In genomic region chr14:92582706-92583452, GRCh38 we compare ENCODE assay signal across 8 cellular contexts.
DNase-seq lines count a peak whose midpoint lies in the region; ATAC-seq and TF ChIP-seq lines count a peak whose summit lies in the region.
"Had no signal": no experiment of that assay in that cellular context is flagged by ENCODE, and none has a peak within 500 bp of the region (broad histone marks: within the 10 kb centered on the region; RNA-seq: fewer than 3 reads in every experiment).

No MANE protein-coding gene starts in this region.

- peak overlapping the region; percentile 97 to 98 for H3K27ac Mint-ChIP-seq in natural killer cell treated with Interleukin-12 subunit alpha and Interleukin-12 subunit beta and Interleukin-15 and Interleukin-18, amount 100 ng/mL, for 72 hours
- H3K27ac Mint-ChIP-seq in Caco-2 (ENCODE audit: unreplicated experiment), result no peak overlapping the region

- in situ Hi-C loops in IMR-90 (cut with MboI; ENCODE audit: low sequenced_read_pairs), result no loop called here

- WGBS in IMR-90 (ENCODE audit: extremely low coverage in 2 of 2, insufficient read length in 1 of 2), 2 experiments, result 93% methylated on average over 5 of the region's 12 CpGs; no CpG with 5 or more reads in 1 of the 2 experiments

- H4K91ac ChIP-seq in IMR-90 (ENCODE audit: insufficient read depth, low read depth, low read length), result no peak overlapping the region

- TF ChIP-seq CTCF in IMR-90 (conservative IDR thresholded peaks at IDR 0.05; ENCODE audit: low read depth, low read length) (no peak), Caco-2 (IDR thresholded peaks at IDR 0.05; ENCODE audit: insufficient read depth in 1 of 2, low read depth in 1 of 2, low read length in 1 of 2, severe bottlenecking in 1 of 2, unreplicated experiment in 1 of 2) (no peak)

- H3K4me2 ChIP-seq in IMR-90 (ENCODE audit: low read depth, low read length), result no peak overlapping the region

- H3K27me3 ChIP-seq in IMR-90 (ENCODE audit: control insufficient read depth, insufficient read depth, low read length), result no peaks in the 10 kb centered on the region
- H3K27me3 ChIP-seq in Caco-2 (replicated peaks; ENCODE audit: control insufficient read depth, insufficient read depth, low read length), result no peaks in the 10 kb centered on the region

- no peak overlapping the region for H4K8ac ChIP-seq in IMR-90 (ENCODE audit: low read depth in 2 of 2, low read length in 2 of 2)

- peaks cover 87 to 95% of the 10 kb centered on the region in 2 donors for H3K4me1 Mint-ChIP-seq in natural killer cell treated with Interleukin-12 subunit alpha and Interleukin-12 subunit beta and Interleukin-15 and Interleukin-18, amount 100 ng/mL, for 72 hours (ENCODE audit: low read depth in 2 of 2)
- no peaks in the 10 kb centered on the region for H3K4me1 Mint-ChIP-seq in Caco-2 (ENCODE audit: low read depth, unreplicated experiment)

- H3K79me1 ChIP-seq in IMR-90 (ENCODE audit: low read depth in 1 of 2, low read length in 2 of 2), result peaks cover 0 to 41% of the 10 kb centered on the region in 2 experiments; a peak in 3 of 4 replicates

- H3K27me3 Mint-ChIP-seq in natural killer cell treated with Interleukin-12 subunit alpha and Interleukin-12 subunit beta and Interleukin-15 and Interleukin-18, amount 100 ng/mL, for 72 hours, result no peaks in the 10 kb centered on the region
- no peaks in the 10 kb centered on the region for H3K27me3 Mint-ChIP-seq in Caco-2 (ENCODE audit: insufficient read depth, unreplicated experiment)

- H2BK15ac ChIP-seq in IMR-90 (ENCODE audit: low read depth, low read length), result no peak overlapping the region

- no peak overlapping the region for H3K27ac ChIP-seq in IMR-90 (ENCODE audit: insufficient read depth, low read length)

- H3K9me1 ChIP-seq in IMR-90 (ENCODE audit: insufficient read depth, low read length), result peaks cover 40% of the 10 kb centered on the region

- peaks cover 53% of the 10 kb centered on the region for H3K36me3 Mint-ChIP-seq in natural killer cell treated with Interleukin-12 subunit alpha and Interleukin-12 subunit beta and Interleukin-15 and Interleukin-18, amount 100 ng/mL, for 72 hours
- H3K36me3 Mint-ChIP-seq in Caco-2 (ENCODE audit: insufficient read depth, unreplicated experiment), result peaks cover 30% of the 10 kb centered on the region

- H3K23ac ChIP-seq in IMR-90 (ENCODE audit: low read depth, low read length), result no peak overlapping the region

- H3K4me3 ChIP-seq in IMR-90 (ENCODE audit: insufficient read depth, low read depth, low read length) (no peak overlapping the region), Caco-2 (ENCODE audit: low read depth, low read length) (no peak overlapping the region)

- H3K18ac ChIP-seq in IMR-90 (ENCODE audit: low read depth, low read length), result no peak overlapping the region

- no peak overlapping the region for H3K4ac ChIP-seq in IMR-90 (ENCODE audit: low read depth, low read length)

- peaks cover 33% of the 10 kb centered on the region for H3K4me1 ChIP-seq in IMR-90 (ENCODE audit: control insufficient read depth, insufficient read depth, low read length)
- H3K4me1 ChIP-seq in Caco-2, result no peaks in the 10 kb centered on the region

- POLR2A ChIA-PET in IMR-90 (lab: Charles Lee; ENCODE audit: unreplicated experiment), result no interaction called here
- POLR2A ChIA-PET in Caco-2 (lab: Charles Lee), result no interaction called here

- ATAC-seq in GM18868 (IDR thresholded peaks at IDR 0.05; ENCODE audit: unreplicated experiment) (peak; percentile 81), GM21786 (IDR thresholded peaks at IDR 0.05; ENCODE audit: unreplicated experiment) (peak; percentile 56), IMR-90 (ENCODE audit: low read depth) (no peak)
- ATAC-seq in natural killer cell treated with Interleukin-12 subunit alpha and Interleukin-12 subunit beta and Interleukin-15 and Interleukin-18, amount 100 ng/mL, for 72 hours, result peak; percentile 84 to 87

- CTCF ChIA-PET in IMR-90 (lab: Yijun Ruan, JAX) (no interaction called here), Caco-2 (lab: Charles Lee) (no interaction called here)

- no peak overlapping the region for H2AK9ac ChIP-seq in IMR-90 (replicated peaks; ENCODE audit: low read depth, low read length, poor library complexity)

- no peak overlapping the region for H2AFZ ChIP-seq in IMR-90 (replicated peaks; ENCODE audit: low read length, poor library complexity)

- H3K14ac ChIP-seq in IMR-90 (replicated peaks; ENCODE audit: low read depth, low read length), result no peak overlapping the region

- peaks cover 20% of the 10 kb centered on the region; the same call in 1 of the 2 replicates for H3K36me3 ChIP-seq in IMR-90 (ENCODE audit: control insufficient read depth, insufficient read depth, low read length)
- no peaks in the 10 kb centered on the region; the same call in 1 of the 2 replicates for H3K36me3 ChIP-seq in Caco-2 (ENCODE audit: control insufficient read depth, insufficient read depth, low read length)

- no peak overlapping the region for H4K5ac ChIP-seq in IMR-90 (ENCODE audit: low read depth, low read length)

- intact Hi-C loops in IMR-90 (cut with micrococcal nuclease), result no loop called here
- intact Hi-C loops in Caco-2 (cut with micrococcal nuclease; ENCODE audit: unreplicated experiment), result no loop called here

- H2BK20ac ChIP-seq in IMR-90 (ENCODE audit: low read depth, low read length), result no peak overlapping the region

- no TSS peak for BruUV-seq in IMR-90 (replicated peaks; lab: Mats Ljungman, UMichigan)
- BruUV-seq in Caco-2 (replicated peaks; lab: Mats Ljungman, UMichigan), result no TSS peak

- H3K9me3 Mint-ChIP-seq in natural killer cell treated with Interleukin-12 subunit alpha and Interleukin-12 subunit beta and Interleukin-15 and Interleukin-18, amount 100 ng/mL, for 72 hours, result peaks cover 3% of the 10 kb centered on the region
- peaks cover 8% of the 10 kb centered on the region for H3K9me3 Mint-ChIP-seq in Caco-2 (ENCODE audit: unreplicated experiment)

- H3K9me3 ChIP-seq in IMR-90 (ENCODE audit: control insufficient read depth, insufficient read depth, low read length) (no peaks in the 10 kb centered on the region), Caco-2 (peaks cover 4% of the 10 kb centered on the region; the same call in 1 of the 2 replicates)

- TF ChIP-seq RAD21 in IMR-90 (IDR thresholded peaks at IDR 0.05; ENCODE audit: low read length), result no peak

- H2BK120ac ChIP-seq in IMR-90 (ENCODE audit: low read depth, low read length), result no peak overlapping the region

- H3K9ac ChIP-seq in IMR-90 (ENCODE audit: low read depth, low read length), result no peak overlapping the region

- no peak for DNase-seq in IMR-90
- DNase-seq in natural killer cell treated with Interleukin-12 subunit alpha and Interleukin-12 subunit beta and Interleukin-15 and Interleukin-18, amount 100 ng/mL, for 72 hours (ENCODE audit: low spot score), result peak; percentile 96
- no peak for DNase-seq in Caco-2
- DNase-seq in DMS79 (lab: John Stamatoyannopoulos, UW), result no peak
- no peak for DNase-seq in C1 segment of cervical spinal cord (lab: John Stamatoyannopoulos, UW)
- DNase-seq: activated CD8-positive, alpha-beta memory T cell treated with anti-CD3 and anti-CD28 coated beads, Interleukin-2, amount 50 U/mL, for 48 hours had no signal

- H2BK5ac ChIP-seq in IMR-90 (ENCODE audit: low read depth, low read length, poor library complexity, severe bottlenecking), result no peak overlapping the region

- H4K20me1 ChIP-seq in IMR-90 (ENCODE audit: insufficient read depth, low read length), result peaks cover 5% of the 10 kb centered on the region

- no peak overlapping the region for H3K56ac ChIP-seq in IMR-90 (ENCODE audit: extremely low read depth, insufficient read depth, low read length)

- dilution Hi-C loops in IMR-90 (cut with HindIII; ENCODE audit: low sequenced_read_pairs, unreplicated experiment), result no loop called here

- H2AK5ac ChIP-seq in IMR-90 (ENCODE audit: low read depth, low read length), result peak overlapping the region; percentile 14; the same call in 1 of the 2 replicates

- TF ChIP-seq POLR2A in IMR-90 (IDR thresholded peaks at IDR 0.05; ENCODE audit: low read depth, low read length), result no peak

- peak overlapping the region; percentile 94 for H3K4me3 Mint-ChIP-seq in natural killer cell treated with Interleukin-12 subunit alpha and Interleukin-12 subunit beta and Interleukin-15 and Interleukin-18, amount 100 ng/mL, for 72 hours
- no peak overlapping the region for H3K4me3 Mint-ChIP-seq in Caco-2 (ENCODE audit: unreplicated experiment)

TF ChIP-seq in IMR-90, 13 proteins besides CTCF, POLR2A, EP300 and RAD21:
- TF ChIP-seq CHD1 (IDR thresholded peaks at IDR 0.05; ENCODE audit: low read depth, low read length) (no peak), SMC3 (IDR thresholded peaks at IDR 0.05; ENCODE audit: low read depth, low read length) (no peak), MAFK (IDR thresholded peaks at IDR 0.05; ENCODE audit: low read depth, low read length) (no peak), USF2 (IDR thresholded peaks at IDR 0.05; ENCODE audit: low read depth, low read length) (no peak), MAZ (IDR thresholded peaks at IDR 0.05; ENCODE audit: borderline replicate concordance, low read depth, low read length) (no peak)
